In genomic region chr3:71502066-71502465, GRCh38 we compare ENCODE assay signal across 27 cellular contexts.
DNase-seq lines count a peak whose midpoint lies in the region; ATAC-seq, FAIRE-seq and TF ChIP-seq lines count a peak whose summit lies in the region.
"Had no signal": no experiment of that assay in that cellular context is flagged by ENCODE, and none has a peak within 500 bp of the region (broad histone marks: within the 10 kb centered on the region; RNA-seq: fewer than 3 reads in every experiment).

No MANE protein-coding gene starts in this region.

- POLR2A ChIA-PET in A549 (lab: Yijun Ruan, JAX): no interaction called here
- POLR2A ChIA-PET in CD8-positive, alpha-beta T cell (lab: Charles Lee): interaction anchor here (1.4 kb wide), 2 partner anchors 10 to 16 kb away, joined by 4 to 6 read pairs; no protein-coding TSS in a partner anchor

- CTCF ChIA-PET in A549 (lab: Yijun Ruan, JAX): no interaction called here
- CTCF ChIA-PET in CD8-positive, alpha-beta T cell (lab: Charles Lee): interaction anchor here (1.6 kb wide), 1 partner anchor 9 kb away, joined by 9 read pairs; no protein-coding TSS in a partner anchor

- FAIRE-seq in A549 (lab: Jason Lieb, UNC): no peak

- no peaks in the 10 kb centered on the region for H3K36me3 ChIP-seq in CD8-positive, alpha-beta T cell (ENCODE audit: insufficient read depth, low read length)
- H3K36me3 ChIP-seq in heart left ventricle: no peaks in the 10 kb centered on the region
- H3K36me3 ChIP-seq: left lung, thoracic aorta had no signal

- H3K27ac ChIP-seq in A549 (peak overlapping the region; percentile 90 to 93), heart left ventricle (no peak overlapping the region)
- no peak overlapping the region for H3K27ac ChIP-seq in CD8-positive, alpha-beta T cell (ENCODE audit: low read depth, low read length)
- H3K27ac ChIP-seq: left lung, thoracic aorta had no signal

- TF ChIP-seq EP300 in A549 (IDR thresholded peaks at IDR 0.05): no peak

- H3K4me1 ChIP-seq in A549 (peaks cover 55% of the 10 kb centered on the region), heart left ventricle (peaks cover 0 to 28% (median 18%) of the 10 kb centered on the region in 12 donors)
- peaks cover 30% of the 10 kb centered on the region for H3K4me1 ChIP-seq in CD8-positive, alpha-beta T cell (ENCODE audit: insufficient read depth, low read length)

- 93% methylated on average over 4 of the region's 4 CpGs for WGBS in A549 (ENCODE audit: missing lambda C conversion rate)
- WGBS in heart left ventricle, 4 donors: 87 to 94% (median 91%) methylated on average over 4 of the region's 4 CpGs

- H3K4me2 ChIP-seq in A549: no peak overlapping the region

- TF ChIP-seq POLR2A in A549 (IDR thresholded peaks at IDR 0.05; ENCODE audit: low read length): no peak
- TF ChIP-seq POLR2A in heart left ventricle (IDR thresholded peaks at IDR 0.05): no peak

- H3K27me3 Mint-ChIP-seq in CD8-positive, alpha-beta T cell (ENCODE audit: low read depth): no peaks in the 10 kb centered on the region
- H3K27me3 Mint-ChIP-seq: progenitor cell of endocrine pancreas had no signal

- TF ChIP-seq CTCF in A549 (IDR thresholded peaks at IDR 0.05) (no peak), heart left ventricle (IDR thresholded peaks at IDR 0.05) (no peak)
- no peak for TF ChIP-seq CTCF in CD8-positive, alpha-beta T cell (IDR thresholded peaks at IDR 0.05)

- peaks cover 8% of the 10 kb centered on the region for H3K36me3 Mint-ChIP-seq in CD8-positive, alpha-beta T cell

- intact Hi-C loops in CD8-positive, alpha-beta T cell (cut with DNase I, micrococcal nuclease): no loop called here
- intact Hi-C loops in heart left ventricle (cut with DNase I) (no loop called here), head of caudate nucleus (cut with DNase I) (loop anchor here (5.0 kb wide), 1 partner anchor 80 kb away; the partner anchor contains the start of gene FOXP1)

- H3K9me3 Mint-ChIP-seq in CD8-positive, alpha-beta T cell: peaks cover 5% of the 10 kb centered on the region
- H3K9me3 Mint-ChIP-seq: mesothelial cell of epicardium; nephron progenitor cell; T-helper 1 cell treated with Interleukin-12 subunit alpha and Interleukin-12 subunit beta and Interleukin-4 antibody, amounts not matched to agents 30 μg/mL and 1 μg/mL, for 36 hours had no signal

- DNase-seq in A549 (ENCODE audit: low read depth in 1 of 2, low spot score in 1 of 2) (no peak), NCI-H2171 treated with DMSO at 0.1 percent for 48 hours (lab: John Stamatoyannopoulos, UW) (peak; percentile 59), germinal center (ENCODE audit: low spot score) (peak; percentile 47), heart left ventricle (no peak), head of caudate nucleus (no peak), retina (no peak)
- no peak for DNase-seq in CD8-positive, alpha-beta T cell
- DNase-seq in activated CD4-positive, alpha-beta T cell treated with anti-CD3 and anti-CD28 coated beads, Interleukin-2, amount 50 U/mL, for 4 hours: no peak
- DNase-seq: activated naive CD4-positive, alpha-beta T cell treated with Interleukin-2 at 50 U/mL for 16 hours; anterior cingulate cortex; COR-L47; effector CD8-positive, alpha-beta T cell; HCEC 1CT; Kasumi-1; NCI-H1092 treated with DMSO at 0.1 percent for 48 hours; NCI-H2081; NCI-H748 treated with DMSO at 0.1 percent for 48 hours; nephron progenitor cell; OCI-M1; SHP77 treated with DMSO at 0.1 percent for 48 hours; stimulated activated CD4-positive, alpha-beta T cell treated with anti-CD3 and anti-CD28 coated beads, Interleukin-2, amount 100 ng/mL, for 24 hours; stimulated activated naive CD4-positive, alpha-beta T cell had no signal

- no peak overlapping the region for H3K4me3 ChIP-seq in A549
- no peak overlapping the region for H3K4me3 ChIP-seq in CD8-positive, alpha-beta T cell (ENCODE audit: low read depth, low read length)
- H3K4me3 ChIP-seq in heart left ventricle: no peak overlapping the region
- H3K4me3 ChIP-seq: left lung, thoracic aorta had no signal

- ATAC-seq in A549 (no peak), heart left ventricle (no peak)
- ATAC-seq in CD8-positive, alpha-beta T cell: no peak
- ATAC-seq: left lung had no signal

- H3K27ac Mint-ChIP-seq in CD8-positive, alpha-beta T cell: peak overlapping the region; percentile 90
- H3K27ac Mint-ChIP-seq: mesothelial cell of epicardium; nephron progenitor cell; progenitor cell of endocrine pancreas; T-helper 1 cell treated with Interleukin-12 subunit alpha and Interleukin-12 subunit beta and Interleukin-4 antibody, amounts not matched to agents 30 μg/mL and 1 μg/mL, for 36 hours had no signal

- no peak for TF ChIP-seq RAD21 in A549 (conservative IDR thresholded peaks at IDR 0.05 in 1 of 2, IDR thresholded peaks at IDR 0.05 in 1 of 2)

- peaks cover 70% of the 10 kb centered on the region for H3K4me1 Mint-ChIP-seq in CD8-positive, alpha-beta T cell (ENCODE audit: low read depth)

- H3K27me3 ChIP-seq in CD8-positive, alpha-beta T cell (ENCODE audit: insufficient read depth, low read length): no peaks in the 10 kb centered on the region
- no peaks in the 10 kb centered on the region for H3K27me3 ChIP-seq in heart left ventricle
- H3K27me3 ChIP-seq: left lung had no signal

- H3K4me3 Mint-ChIP-seq in CD8-positive, alpha-beta T cell: no peak overlapping the region
- H3K4me3 Mint-ChIP-seq: mesothelial cell of epicardium; nephron progenitor cell; T-helper 1 cell treated with Interleukin-12 subunit alpha and Interleukin-12 subunit beta and Interleukin-4 antibody, amounts not matched to agents 30 μg/mL and 1 μg/mL, for 36 hours had no signal

- H3K9me3 ChIP-seq in A549 (no peaks in the 10 kb centered on the region), heart left ventricle (no peaks in the 10 kb centered on the region)
- H3K9me3 ChIP-seq in CD8-positive, alpha-beta T cell (ENCODE audit: low read length): no peaks in the 10 kb centered on the region
- H3K9me3 ChIP-seq: left lung, thoracic aorta had no signal

TF ChIP-seq in A549, 52 proteins besides CTCF, POLR2A, EP300 and RAD21:
- TF ChIP-seq FOSL2 (IDR thresholded peaks at IDR 0.05): no peak
- no peak for TF ChIP-seq FOSL2 (CRISPR knock-in tag; IDR thresholded peaks at IDR 0.05)

Comparison
In these comparisons a context has a peak if more than half of its experiments do, and no peak if none do; other contexts are left out.
1. DNase-seq: peak in NCI-H2171 treated with DMSO at 0.1 percent for 48 hours (single experiment) and germinal center (single experiment); none in A549 (0 of 2), CD8-positive, alpha-beta T cell (0 of 7), heart left ventricle (0 of 5), head of caudate nucleus (0 of 42), activated CD4-positive, alpha-beta T cell treated with anti-CD3 and anti-CD28 coated beads, Interleukin-2, amount 50 U/mL, for 4 hours (0 of 2) and retina (single experiment).
2. H3K27ac ChIP-seq: peak in A549 (2 of 2); none in CD8-positive, alpha-beta T cell (single experiment) and heart left ventricle (0 of 12).